ENCODE assay signal across 1 cellular context in the genomic region with DNA sequence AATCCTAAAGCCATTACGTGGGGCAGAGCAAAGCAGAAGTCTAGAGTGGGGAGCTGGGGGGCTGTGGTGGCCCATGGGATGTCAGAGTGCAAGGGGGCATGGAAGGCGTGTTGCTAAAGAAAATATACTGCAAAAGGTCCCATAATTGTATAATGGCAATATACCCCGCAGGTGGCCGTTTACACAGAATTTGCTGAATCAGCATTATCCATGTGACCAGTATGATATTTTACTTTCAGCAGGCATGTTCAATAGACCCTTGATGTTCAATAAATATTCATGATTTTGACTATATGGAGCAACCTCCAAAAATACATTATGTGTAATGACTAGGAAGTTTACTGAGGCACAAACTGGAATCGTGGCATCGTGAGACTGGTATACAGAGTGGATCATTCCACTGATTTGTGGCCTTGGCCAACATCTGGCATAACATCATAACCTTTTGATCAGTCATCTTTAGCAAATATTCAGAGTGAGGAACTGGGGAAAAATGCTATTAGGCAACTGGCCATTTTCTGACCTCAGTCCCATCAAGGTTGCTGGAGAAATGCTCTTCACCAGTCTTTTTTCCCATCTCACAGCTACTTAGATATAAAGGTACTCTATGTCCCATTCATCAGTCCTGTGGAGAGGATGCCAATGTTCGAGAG.
TF ChIP-seq lines count a peak whose summit lies in the region.

No MANE protein-coding gene starts in this region.

TF ChIP-seq in K562, 482 proteins besides CTCF, POLR2A, EP300 and RAD21 (continued from another document):
- TF ChIP-seq, protein P1, sequence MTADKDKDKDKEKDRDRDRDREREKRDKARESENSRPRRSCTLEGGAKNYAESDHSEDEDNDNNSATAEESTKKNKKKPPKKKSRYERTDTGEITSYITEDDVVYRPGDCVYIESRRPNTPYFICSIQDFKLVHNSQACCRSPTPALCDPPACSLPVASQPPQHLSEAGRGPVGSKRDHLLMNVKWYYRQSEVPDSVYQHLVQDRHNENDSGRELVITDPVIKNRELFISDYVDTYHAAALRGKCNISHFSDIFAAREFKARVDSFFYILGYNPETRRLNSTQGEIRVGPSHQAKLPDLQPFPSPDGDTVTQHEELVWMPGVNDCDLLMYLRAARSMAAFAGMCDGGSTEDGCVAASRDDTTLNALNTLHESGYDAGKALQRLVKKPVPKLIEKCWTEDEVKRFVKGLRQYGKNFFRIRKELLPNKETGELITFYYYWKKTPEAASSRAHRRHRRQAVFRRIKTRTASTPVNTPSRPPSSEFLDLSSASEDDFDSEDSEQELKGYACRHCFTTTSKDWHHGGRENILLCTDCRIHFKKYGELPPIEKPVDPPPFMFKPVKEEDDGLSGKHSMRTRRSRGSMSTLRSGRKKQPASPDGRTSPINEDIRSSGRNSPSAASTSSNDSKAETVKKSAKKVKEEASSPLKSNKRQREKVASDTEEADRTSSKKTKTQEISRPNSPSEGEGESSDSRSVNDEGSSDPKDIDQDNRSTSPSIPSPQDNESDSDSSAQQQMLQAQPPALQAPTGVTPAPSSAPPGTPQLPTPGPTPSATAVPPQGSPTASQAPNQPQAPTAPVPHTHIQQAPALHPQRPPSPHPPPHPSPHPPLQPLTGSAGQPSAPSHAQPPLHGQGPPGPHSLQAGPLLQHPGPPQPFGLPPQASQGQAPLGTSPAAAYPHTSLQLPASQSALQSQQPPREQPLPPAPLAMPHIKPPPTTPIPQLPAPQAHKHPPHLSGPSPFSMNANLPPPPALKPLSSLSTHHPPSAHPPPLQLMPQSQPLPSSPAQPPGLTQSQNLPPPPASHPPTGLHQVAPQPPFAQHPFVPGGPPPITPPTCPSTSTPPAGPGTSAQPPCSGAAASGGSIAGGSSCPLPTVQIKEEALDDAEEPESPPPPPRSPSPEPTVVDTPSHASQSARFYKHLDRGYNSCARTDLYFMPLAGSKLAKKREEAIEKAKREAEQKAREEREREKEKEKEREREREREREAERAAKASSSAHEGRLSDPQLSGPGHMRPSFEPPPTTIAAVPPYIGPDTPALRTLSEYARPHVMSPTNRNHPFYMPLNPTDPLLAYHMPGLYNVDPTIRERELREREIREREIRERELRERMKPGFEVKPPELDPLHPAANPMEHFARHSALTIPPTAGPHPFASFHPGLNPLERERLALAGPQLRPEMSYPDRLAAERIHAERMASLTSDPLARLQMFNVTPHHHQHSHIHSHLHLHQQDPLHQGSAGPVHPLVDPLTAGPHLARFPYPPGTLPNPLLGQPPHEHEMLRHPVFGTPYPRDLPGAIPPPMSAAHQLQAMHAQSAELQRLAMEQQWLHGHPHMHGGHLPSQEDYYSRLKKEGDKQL (CRISPR knock-in tag; IDR thresholded peaks at IDR 0.05; ENCODE audit: borderline replicate concordance) = no peak
- peak; percentile 97 for TF ChIP-seq MAFG (tag; conservative IDR thresholded peaks at IDR 0.05)
- no peak for TF ChIP-seq RBBP5 (IDR thresholded peaks at IDR 0.05; ENCODE audit: borderline replicate concordance, insufficient read depth, low read length, poor library complexity, severe bottlenecking)
- no peak for TF ChIP-seq MCM2 (IDR thresholded peaks at IDR 0.05; ENCODE audit: low read depth)
- TF ChIP-seq ZNF316 (IDR thresholded peaks at IDR 0.05) = peak; percentile 98
